Comparison of ENCODE assay signal across 1 cellular context in genomic region chr4:184460495-184461285, GRCh38.
TF ChIP-seq lines count a peak whose summit lies in the region.

No MANE protein-coding gene starts in this region.

TF ChIP-seq in GM12878, 131 proteins besides CTCF, POLR2A, EP300 and RAD21 (continued from another document):
- TF ChIP-seq, protein P1, sequence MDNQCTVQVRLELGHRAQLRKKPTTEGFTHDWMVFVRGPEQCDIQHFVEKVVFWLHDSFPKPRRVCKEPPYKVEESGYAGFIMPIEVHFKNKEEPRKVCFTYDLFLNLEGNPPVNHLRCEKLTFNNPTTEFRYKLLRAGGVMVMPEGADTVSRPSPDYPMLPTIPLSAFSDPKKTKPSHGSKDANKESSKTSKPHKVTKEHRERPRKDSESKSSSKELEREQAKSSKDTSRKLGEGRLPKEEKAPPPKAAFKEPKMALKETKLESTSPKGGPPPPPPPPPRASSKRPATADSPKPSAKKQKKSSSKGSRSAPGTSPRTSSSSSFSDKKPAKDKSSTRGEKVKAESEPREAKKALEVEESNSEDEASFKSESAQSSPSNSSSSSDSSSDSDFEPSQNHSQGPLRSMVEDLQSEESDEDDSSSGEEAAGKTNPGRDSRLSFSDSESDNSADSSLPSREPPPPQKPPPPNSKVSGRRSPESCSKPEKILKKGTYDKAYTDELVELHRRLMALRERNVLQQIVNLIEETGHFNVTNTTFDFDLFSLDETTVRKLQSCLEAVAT (IDR thresholded peaks at IDR 0.05): peak; percentile 68; the same call in 1 of the 2 replicates
- TF ChIP-seq CREB1 (IDR thresholded peaks at IDR 0.05; ENCODE audit: low read depth): no peak
